Comparison of ENCODE assay signal across 17 cellular contexts in the genomic region with DNA sequence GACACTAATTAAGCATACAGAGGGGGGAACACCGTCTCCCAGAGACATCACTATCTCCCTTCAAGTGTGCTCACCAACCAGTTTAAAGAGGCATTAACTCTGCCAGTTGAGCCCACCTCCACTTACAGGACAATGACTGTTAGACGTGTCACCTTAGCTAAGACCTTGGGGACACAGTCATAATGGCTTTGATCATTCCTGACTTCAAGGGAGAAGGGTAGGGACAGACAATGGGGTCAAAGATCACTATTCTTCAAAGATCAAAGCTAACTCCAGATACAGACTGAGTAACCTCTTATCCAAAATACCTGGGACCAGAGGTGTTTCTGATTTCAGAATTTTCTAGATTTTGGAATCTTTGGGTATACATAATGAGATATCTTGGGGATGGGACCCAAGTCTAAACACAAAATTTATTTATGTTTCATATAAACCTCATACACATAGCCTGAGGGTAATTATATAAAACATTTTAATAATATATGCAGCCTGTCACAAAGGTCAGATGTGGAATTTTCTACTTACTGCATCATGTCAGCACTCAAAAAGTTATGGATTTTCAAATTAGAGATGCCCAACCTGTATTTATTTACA.
DNase-seq lines count a peak whose midpoint lies in the region; ATAC-seq and TF ChIP-seq lines count a peak whose summit lies in the region.
"Had no signal": no experiment of that assay in that cellular context is flagged by ENCODE, and none has a peak within 500 bp of the region (broad histone marks: within the 10 kb centered on the region; RNA-seq: fewer than 3 reads in every experiment).

No MANE protein-coding gene starts in this region.

- H2BK120ac ChIP-seq in mesendoderm (ENCODE audit: low read depth, low read length): no peak overlapping the region

- no peak overlapping the region for H2AK5ac ChIP-seq in mesendoderm (ENCODE audit: low read length)

- no peak for TF ChIP-seq CTCF in right atrium auricular region (IDR thresholded peaks at IDR 0.05)

- H3K4me2 ChIP-seq in mesendoderm (ENCODE audit: low read length): no peak overlapping the region

- no peak overlapping the region for H3K56ac ChIP-seq in mesendoderm (ENCODE audit: low read length)

- peaks cover 7% of the 10 kb centered on the region for H3K79me1 ChIP-seq in mesendoderm (ENCODE audit: low read length)

- H3K4ac ChIP-seq in mesendoderm (ENCODE audit: low read depth, low read length): no peak overlapping the region

- no peak overlapping the region for H3K23ac ChIP-seq in mesendoderm (ENCODE audit: low read length)

- no peak for DNase-seq in right atrium auricular region (ENCODE audit: low spot score)
- no peak for DNase-seq in Right ventricle myocardium inferior (ENCODE audit: missing footprints)
- no peak for DNase-seq in SK-N-MC (ENCODE audit: low read depth, low spot score)
- DNase-seq in mesendoderm: peak; percentile 88
- no peak for DNase-seq in activated T-helper 1 cell treated with anti-CD3 and anti-CD28 coated beads, Interleukin-12 subunit alpha, Interleukin-12 subunit beta, Interleukin-2, Interleukin-4 antibody, amounts not matched to agents 30 ng/mL and 10 ng/mL and 1 ng/mL, durations not matched to agents 14 hours and 24 hours and 36 hours (ENCODE audit: low spot score)
- no peak for DNase-seq in activated CD4-positive, alpha-beta T cell treated with anti-CD3 and anti-CD28 coated beads, Interleukin-2, amount 50 U/mL, for 4 hours
- DNase-seq: activated T-cell treated with anti-CD3 and anti-CD28 coated beads, Interleukin-2, amount 50 U/mL, for 72 hours; CD8-positive, alpha-beta memory T cell; DMS79 treated with DMSO at 0.1 percent for 48 hours; effector memory CD8-positive, alpha-beta T cell; Karpas-422; NCI-H1048; NCI-H2029 treated with DMSO at 0.1 percent for 48 hours; NCI-H446; stimulated activated CD4-positive, alpha-beta T cell treated with anti-CD3 and anti-CD28 coated beads, Interleukin-12 subunit alpha, Interleukin-12 subunit beta, amount 100 ng/mL, for 4 hours had no signal

- no peak overlapping the region for H2BK5ac ChIP-seq in mesendoderm (ENCODE audit: low read length)

- H3K9ac ChIP-seq in SK-N-MC (ENCODE audit: insufficient read length) (no peak overlapping the region), mesendoderm (ENCODE audit: low read length) (no peak overlapping the region)

- H4K8ac ChIP-seq in mesendoderm (ENCODE audit: low read depth, low read length): no peak overlapping the region

- H3K4me3 Mint-ChIP-seq in activated T-helper 1 cell treated with anti-CD3 and anti-CD28 coated beads, Interleukin-12 subunit alpha, Interleukin-12 subunit beta, Interleukin-2, Interleukin-4 antibody, amounts not matched to agents 30 ng/mL and 10 ng/mL and 1 ng/mL, durations not matched to agents 14 hours and 24 hours and 36 hours: no peak overlapping the region
- H3K4me3 Mint-ChIP-seq: activated T-cell treated with anti-CD3 and anti-CD28 coated beads, Interleukin-2, amount 50 U/mL, for 72 hours; CD8-positive, alpha-beta memory T cell; effector memory CD8-positive, alpha-beta T cell had no signal

- H3K4me1 ChIP-seq in right atrium auricular region: peaks cover 0 to 22% of the 10 kb centered on the region in 2 donors
- peaks cover 9% of the 10 kb centered on the region for H3K4me1 ChIP-seq in mesendoderm (ENCODE audit: control insufficient read depth, low read depth, low read length)

- H4K5ac ChIP-seq in mesendoderm (ENCODE audit: low read length): no peak overlapping the region

- H2BK15ac ChIP-seq in mesendoderm (replicated peaks; ENCODE audit: low read depth): no peak overlapping the region

- no peaks in the 10 kb centered on the region for H3K9me3 Mint-ChIP-seq in activated T-helper 1 cell treated with anti-CD3 and anti-CD28 coated beads, Interleukin-12 subunit alpha, Interleukin-12 subunit beta, Interleukin-2, Interleukin-4 antibody, amounts not matched to agents 30 ng/mL and 10 ng/mL and 1 ng/mL, durations not matched to agents 14 hours and 24 hours and 36 hours
- H3K9me3 Mint-ChIP-seq: activated naive CD4-positive, alpha-beta T cell treated with anti-CD3 and anti-CD28 coated beads, Interleukin-2, amount 50 U/mL, for 72 hours; activated T-cell treated with anti-CD3 and anti-CD28 coated beads, Interleukin-2, amount 50 U/mL, for 72 hours; CD8-positive, alpha-beta memory T cell; effector memory CD8-positive, alpha-beta T cell had no signal

- peaks cover 55% of the 10 kb centered on the region for H3K4me1 Mint-ChIP-seq in activated T-helper 1 cell treated with anti-CD3 and anti-CD28 coated beads, Interleukin-12 subunit alpha, Interleukin-12 subunit beta, Interleukin-2, Interleukin-4 antibody, amounts not matched to agents 30 ng/mL and 10 ng/mL and 1 ng/mL, durations not matched to agents 14 hours and 24 hours and 36 hours (ENCODE audit: low read depth)

- peak overlapping the region; percentile 45 to 54 for H3K27ac ChIP-seq in right atrium auricular region
- H3K27ac ChIP-seq in SK-N-MC: peak overlapping the region; percentile 38; the same call in 1 of the 2 replicates
- no peak overlapping the region for H3K27ac ChIP-seq in mesendoderm (ENCODE audit: low read depth, low read length)

- H3K36me3 ChIP-seq in right atrium auricular region (no peaks in the 10 kb centered on the region), SK-N-MC (ENCODE audit: insufficient read depth, low read length) (no peaks in the 10 kb centered on the region), mesendoderm (ENCODE audit: control insufficient read depth, insufficient read depth, low read length) (no peaks in the 10 kb centered on the region)

- no peak overlapping the region for H3K18ac ChIP-seq in mesendoderm (ENCODE audit: low read length)

- intact Hi-C loops in Right ventricle myocardium inferior (cut with DNase I): loop anchor here (5.0 kb wide), 1 partner anchor 283 kb away; no protein-coding TSS in a partner anchor
- intact Hi-C loops in activated T-helper 1 cell treated with anti-CD3 and anti-CD28 coated beads, Interleukin-12 subunit alpha, Interleukin-12 subunit beta, Interleukin-2, Interleukin-4 antibody, amounts not matched to agents 30 ng/mL and 10 ng/mL and 1 ng/mL, durations not matched to agents 14 hours and 24 hours and 36 hours (cut with micrococcal nuclease): no loop called here

- WGBS in mesendoderm (ENCODE audit: extremely low coverage, insufficient coverage, low lambda C conversion rate): no CpG with 5 or more reads among the region's 2 CpGs

- H3K4me3 ChIP-seq in right atrium auricular region (no peak overlapping the region), SK-N-MC (no peak overlapping the region), mesendoderm (ENCODE audit: low read length) (no peak overlapping the region)

- H3K27me3 Mint-ChIP-seq in activated T-helper 1 cell treated with anti-CD3 and anti-CD28 coated beads, Interleukin-12 subunit alpha, Interleukin-12 subunit beta, Interleukin-2, Interleukin-4 antibody, amounts not matched to agents 30 ng/mL and 10 ng/mL and 1 ng/mL, durations not matched to agents 14 hours and 24 hours and 36 hours (ENCODE audit: insufficient read depth): no peaks in the 10 kb centered on the region
- H3K27me3 Mint-ChIP-seq: CD8-positive, alpha-beta memory T cell; effector memory CD8-positive, alpha-beta T cell had no signal

- peaks cover 3% of the 10 kb centered on the region for H3K36me3 Mint-ChIP-seq in activated T-helper 1 cell treated with anti-CD3 and anti-CD28 coated beads, Interleukin-12 subunit alpha, Interleukin-12 subunit beta, Interleukin-2, Interleukin-4 antibody, amounts not matched to agents 30 ng/mL and 10 ng/mL and 1 ng/mL, durations not matched to agents 14 hours and 24 hours and 36 hours (ENCODE audit: low read depth)
- H3K36me3 Mint-ChIP-seq: activated naive CD4-positive, alpha-beta T cell treated with anti-CD3 and anti-CD28 coated beads, Interleukin-2, amount 50 U/mL, for 72 hours; CD8-positive, alpha-beta memory T cell had no signal

- peaks cover 12% of the 10 kb centered on the region for H3K79me2 ChIP-seq in mesendoderm (ENCODE audit: control insufficient read depth, insufficient read depth, low read length)

- ATAC-seq in Right ventricle myocardium inferior: no peak
- ATAC-seq in HG02938 (IDR thresholded peaks at IDR 0.05; ENCODE audit: unreplicated experiment): no peak
- ATAC-seq: activated T-cell treated with anti-CD3 and anti-CD28 coated beads, Interleukin-2, amount 50 U/mL, for 72 hours; effector memory CD8-positive, alpha-beta T cell had no signal

- no peak overlapping the region for H3K27ac Mint-ChIP-seq in activated T-helper 1 cell treated with anti-CD3 and anti-CD28 coated beads, Interleukin-12 subunit alpha, Interleukin-12 subunit beta, Interleukin-2, Interleukin-4 antibody, amounts not matched to agents 30 ng/mL and 10 ng/mL and 1 ng/mL, durations not matched to agents 14 hours and 24 hours and 36 hours
- H3K27ac Mint-ChIP-seq: activated T-cell treated with anti-CD3 and anti-CD28 coated beads, Interleukin-2, amount 50 U/mL, for 72 hours had no signal

- no peaks in the 10 kb centered on the region for H3K27me3 ChIP-seq in right atrium auricular region
- H3K27me3 ChIP-seq in mesendoderm (ENCODE audit: insufficient read depth, low read length, poor library complexity): no peaks in the 10 kb centered on the region

- no peaks in the 10 kb centered on the region for H3K9me3 ChIP-seq in right atrium auricular region
- H3K9me3 ChIP-seq in SK-N-MC (ENCODE audit: low read depth, low read length): no peaks in the 10 kb centered on the region
